Comparison of ENCODE assay signal across 10 cellular contexts in genomic region chr5:41695920-41696582, GRCh38.
DNase-seq lines count a peak whose midpoint lies in the region; ATAC-seq and TF ChIP-seq lines count a peak whose summit lies in the region.
"Had no signal": no experiment of that assay in that cellular context is flagged by ENCODE, and none has a peak within 500 bp of the region (broad histone marks: within the 10 kb centered on the region; RNA-seq: fewer than 3 reads in every experiment).

No MANE protein-coding gene starts in this region.

- H3K27me3 Mint-ChIP-seq in activated CD8-positive, alpha-beta memory T cell treated with anti-CD3 and anti-CD28 coated beads, Interleukin-2, amount 10 ng/mL, durations not matched to agents 7 days and 5 days = peaks cover 33% of the 10 kb centered on the region

- CTCF ChIA-PET in GM10248 (lab: Yijun Ruan, JAX) = interaction anchor here (0.6 to 4.0 kb wide), 20 partner anchors 8 to 361 kb away, joined by 3 to 36 read pairs (median 4); no protein-coding TSS in a partner anchor
- CTCF ChIA-PET in activated CD8-positive, alpha-beta memory T cell treated with anti-CD3 and anti-CD28 coated beads, Interleukin-2, amount 10 ng/mL, durations not matched to agents 7 days and 5 days (lab: Charles Lee) = interaction anchor here (1.2 to 1.8 kb wide), 2 partner anchors 145 to 362 kb away, joined by 4 read pairs; no protein-coding TSS in a partner anchor

- no peak overlapping the region for H3K27ac Mint-ChIP-seq in activated CD8-positive, alpha-beta memory T cell treated with anti-CD3 and anti-CD28 coated beads, Interleukin-2, amount 10 ng/mL, durations not matched to agents 7 days and 5 days

- no peak overlapping the region for H3K4me3 Mint-ChIP-seq in activated CD8-positive, alpha-beta memory T cell treated with anti-CD3 and anti-CD28 coated beads, Interleukin-2, amount 10 ng/mL, durations not matched to agents 7 days and 5 days
- H3K4me3 Mint-ChIP-seq: central memory CD8-positive, alpha-beta T cell had no signal

- DNase-seq in GM10248 (ENCODE audit: extremely low spot score) (no peak), fibroblast of peridontal ligament (ENCODE audit: extremely low read depth) (peak; percentile 5), omental fat pad (ENCODE audit: low spot score) (no peak), NCI-H2196 (lab: John Stamatoyannopoulos, UW; ENCODE audit: unreplicated experiment) (no peak), cortex of kidney (lab: John Stamatoyannopoulos, UW) (no peak)
- no peak for DNase-seq in activated CD8-positive, alpha-beta memory T cell treated with anti-CD3 and anti-CD28 coated beads, Interleukin-2, amount 10 ng/mL, durations not matched to agents 7 days and 5 days
- DNase-seq: stimulated activated CD4-positive, alpha-beta T cell treated with anti-CD3 and anti-CD28 coated beads, Interleukin-15, amount 100 ng/mL, for 24 hours had no signal

- no peak overlapping the region for H2AFZ ChIP-seq in KMS-11 (ENCODE audit: low read depth)

- H3K4me1 Mint-ChIP-seq in activated CD8-positive, alpha-beta memory T cell treated with anti-CD3 and anti-CD28 coated beads, Interleukin-2, amount 10 ng/mL, durations not matched to agents 7 days and 5 days = no peaks in the 10 kb centered on the region
- H3K4me1 Mint-ChIP-seq: central memory CD8-positive, alpha-beta T cell had no signal

- H3K9me3 Mint-ChIP-seq in activated CD8-positive, alpha-beta memory T cell treated with anti-CD3 and anti-CD28 coated beads, Interleukin-2, amount 10 ng/mL, durations not matched to agents 7 days and 5 days (ENCODE audit: low read depth) = no peaks in the 10 kb centered on the region
- H3K9me3 Mint-ChIP-seq: central memory CD8-positive, alpha-beta T cell had no signal

- no peaks in the 10 kb centered on the region for H3K79me2 ChIP-seq in KMS-11 (ENCODE audit: insufficient read depth, low read depth)

- H4K20me1 ChIP-seq in KMS-11 (ENCODE audit: insufficient read depth) = no peaks in the 10 kb centered on the region

- H3K27me3 ChIP-seq in KMS-11 (ENCODE audit: insufficient read depth, low read depth) = no peaks in the 10 kb centered on the region

- no peaks in the 10 kb centered on the region for H3K36me3 Mint-ChIP-seq in activated CD8-positive, alpha-beta memory T cell treated with anti-CD3 and anti-CD28 coated beads, Interleukin-2, amount 10 ng/mL, durations not matched to agents 7 days and 5 days

- TF ChIP-seq CTCF in GM10248 (IDR thresholded peaks at IDR 0.05; ENCODE audit: control extremely low read depth, extremely low read depth, low read depth, missing control alignments) (peak; percentile 37), KMS-11 (conservative IDR thresholded peaks at IDR 0.05; ENCODE audit: low read depth, low read length) (peak; percentile 36), omental fat pad (IDR thresholded peaks at IDR 0.05) (no peak)

- no peak overlapping the region for H3K9ac ChIP-seq in KMS-11

- POLR2A ChIA-PET in GM10248 (lab: Yijun Ruan, JAX) = no interaction called here

- no peak overlapping the region for H3K27ac ChIP-seq in KMS-11

- no peaks in the 10 kb centered on the region for H3K4me1 ChIP-seq in KMS-11 (ENCODE audit: low read depth, poor library complexity, severe bottlenecking)

- H3K4me3 ChIP-seq in KMS-11 (IDR thresholded peaks at IDR 0.05; ENCODE audit: insufficient read depth, low read depth, low read length) = no peak overlapping the region

- H3K4me2 ChIP-seq in KMS-11 = no peak overlapping the region

- H3K36me3 ChIP-seq in KMS-11 (ENCODE audit: insufficient read depth) = no peaks in the 10 kb centered on the region

- peak; percentile 61 for ATAC-seq in GM19468 (IDR thresholded peaks at IDR 0.05; ENCODE audit: extremely low read depth, unreplicated experiment)
- no peak for ATAC-seq in omental fat pad (ENCODE audit: low FRiP score)
- no peak for ATAC-seq in activated CD8-positive, alpha-beta memory T cell treated with anti-CD3 and anti-CD28 coated beads, Interleukin-2, amount 10 ng/mL, durations not matched to agents 7 days and 5 days

Comparison
In these comparisons a context has a peak if more than half of its experiments do, and no peak if none do; other contexts are left out.
1. CTCF ChIP-seq: peak in GM10248 (single experiment) and KMS-11 (single experiment); none in omental fat pad (0 of 3).